Comparison of ENCODE assay signal across 19 cellular contexts in genomic region chr15:71121442-71121841, GRCh38. TPM values are rescaled to one million over a fixed set of nuclear protein-coding genes. Genes with fewer than 3 reads are reported as not detected.
DNase-seq lines count a peak whose midpoint lies in the region; ATAC-seq and TF ChIP-seq lines count a peak whose summit lies in the region.
"Had no signal": no experiment of that assay in that cellular context is flagged by ENCODE, and none has a peak within 500 bp of the region (broad histone marks: within the 10 kb centered on the region; RNA-seq: fewer than 3 reads in every experiment).

No MANE protein-coding gene starts in this region.

- CTCF ChIA-PET in Panc1 (lab: Charles Lee), result no interaction called here

- H3K27me3 ChIP-seq in H7 (ENCODE audit: control insufficient read depth, insufficient read depth, low read length), result peaks cover 13% of the 10 kb centered on the region
- H3K27me3 ChIP-seq in Panc1 (ENCODE audit: control insufficient read depth, insufficient read depth, low read length), result no peaks in the 10 kb centered on the region
- no peaks in the 10 kb centered on the region for H3K27me3 ChIP-seq in gastrocnemius medialis
- peaks cover 0 to 37% (median 0%) of the 10 kb centered on the region in 45 donors for H3K27me3 ChIP-seq in dorsolateral prefrontal cortex

- intact Hi-C loops in Panc1 (cut with micrococcal nuclease; ENCODE audit: unreplicated experiment), result no loop called here
- intact Hi-C loops in gastrocnemius medialis (cut with DNase I; ENCODE audit: low total_unique reads), result no loop called here
- intact Hi-C loops in dorsolateral prefrontal cortex (cut with DNase I), result no loop called here

- H3K4me1 ChIP-seq in Panc1 (ENCODE audit: control insufficient read depth, insufficient read depth, low read length) (peaks cover 47% of the 10 kb centered on the region), gastrocnemius medialis (peaks cover 36 to 38% of the 10 kb centered on the region in 2 donors)
- H3K4me1 ChIP-seq: BE2C had no signal

- peak; percentile 28 for DNase-seq in H7
- no peak for DNase-seq in Panc1 (ENCODE audit: low read depth, low spot score)
- DNase-seq in islet precursor cell, result peak; percentile 63
- no peak for DNase-seq in gastrocnemius medialis
- no peak for DNase-seq in activated naive CD4-positive, alpha-beta T cell treated with Interleukin-2 at 50 U/mL for 16 hours
- no peak for DNase-seq in dorsolateral prefrontal cortex
- DNase-seq in NCI-H1694 (lab: John Stamatoyannopoulos, UW), result no peak
- DNase-seq: BE2C, DMS53, GF-D8, MV-4-11, NCI-H1417, NCI-H187, NCI-H2107, NCI-H446 treated with DMSO at 0.1 percent for 48 hours, NCI-H526 treated with DMSO at 0.1 percent for 48 hours, RPMI8226 had no signal

- H3K27ac ChIP-seq in Panc1 (ENCODE audit: low read length) (peak overlapping the region; percentile 21; the same call in 1 of the 2 replicates), gastrocnemius medialis (peak overlapping the region; percentile 25 to 62 (median 52)), dorsolateral prefrontal cortex (no peak overlapping the region)

- in situ Hi-C loops in Panc1 (cut with HindIII; ENCODE audit: low pct_unique_long_range_greater_than_20kb, low sequenced_read_pairs), result no loop called here
- in situ Hi-C loops in gastrocnemius medialis (cut with MboI; ENCODE audit: low sequenced_read_pairs in 4 of 4), result loop anchor here in 1 of 4 donors (25.0 kb wide), 1 partner anchor 216 kb away; no protein-coding TSS in a partner anchor

- BruUV-seq in Panc1 (replicated peaks; lab: Mats Ljungman, UMichigan), result no TSS peak

- no peak for ATAC-seq in Panc1
- peak in 1 of 2 donors; percentile 16 for ATAC-seq in gastrocnemius medialis
- ATAC-seq: GM23338 had no signal

- POLR2A ChIA-PET in Panc1 (lab: Charles Lee), result no interaction called here

- H3K4me3 ChIP-seq in H7 (ENCODE audit: insufficient read depth, low read depth, low read length), result no peak overlapping the region
- H3K4me3 ChIP-seq in Panc1 (ENCODE audit: low read depth in 2 of 2, low read length in 2 of 2), result no peak overlapping the region
- no peak overlapping the region for H3K4me3 ChIP-seq in gastrocnemius medialis
- H3K4me3 ChIP-seq in dorsolateral prefrontal cortex, result no peak overlapping the region
- H3K4me3 ChIP-seq: GM23338 had no signal

- H3K9me3 ChIP-seq in Panc1 (ENCODE audit: control insufficient read depth, insufficient read depth, low read depth, low read length) (no peaks in the 10 kb centered on the region), gastrocnemius medialis (no peaks in the 10 kb centered on the region)
- H3K9me3 ChIP-seq: BE2C had no signal

- TF ChIP-seq POLR2A in gastrocnemius medialis (IDR thresholded peaks at IDR 0.05), result no peak

- H3K36me3 ChIP-seq in H7 (replicated peaks; ENCODE audit: control insufficient read depth, insufficient read depth, low read length) (no peaks in the 10 kb centered on the region), Panc1 (ENCODE audit: control insufficient read depth, insufficient read depth, low read length) (no peaks in the 10 kb centered on the region), gastrocnemius medialis (no peaks in the 10 kb centered on the region)
- H3K36me3 ChIP-seq: BE2C had no signal

- TF ChIP-seq CTCF in Panc1 (IDR thresholded peaks at IDR 0.05) (no peak), gastrocnemius medialis (IDR thresholded peaks at IDR 0.05 in 4 of 5, conservative IDR thresholded peaks at IDR 0.05 in 1 of 5) (no peak), dorsolateral prefrontal cortex (IDR thresholded peaks at IDR 0.05 in 54 of 56, conservative IDR thresholded peaks at IDR 0.05 in 2 of 56; ENCODE audit: low read depth in 1 of 56, partially characterized antibody in 56 of 56) (no peak)

RNA-seq across cellular contexts. Expression of gene THSD4, which starts 6.2 kb away (rescaled TPM):
- total RNA-seq in H7 (2014; rRNA removed; shearing (Covaris generic)), result 3.3 and 3.9 TPM in 2 replicates
- 65.4 TPM for total RNA-seq in Panc1 (2021; ENCODE audit: unreplicated experiment)
- polyA plus RNA-seq in Panc1 (2012; ENCODE audit: insufficient read length), result 51.1 TPM
- 1 to 10 TPM in 1 of 4 donors, under 1 TPM in 3; 0.35 to 3.1 (median 0.60) TPM for total RNA-seq in gastrocnemius medialis
- 10 to 100 TPM in 49 of 120 experiments, 1 to 10 TPM in 71; 3.9 to 32.6 (median 9.1) TPM for total RNA-seq in dorsolateral prefrontal cortex
- polyA plus RNA-seq: IgD-negative memory B cell had no signal

Comparison
In these comparisons a context has a peak if more than half of its experiments do, and no peak if none do; other contexts are left out.
1. DNase-seq: peak in H7 (single experiment) and islet precursor cell (single experiment); none in Panc1 (single experiment), gastrocnemius medialis (0 of 2), activated naive CD4-positive, alpha-beta T cell treated with Interleukin-2 at 50 U/mL for 16 hours (single experiment), dorsolateral prefrontal cortex (0 of 10) and NCI-H1694 (single experiment).
2. H3K27ac ChIP-seq: peak in Panc1 (single experiment) and gastrocnemius medialis (4 of 4); none in dorsolateral prefrontal cortex (0 of 59).